In the genomic region with DNA sequence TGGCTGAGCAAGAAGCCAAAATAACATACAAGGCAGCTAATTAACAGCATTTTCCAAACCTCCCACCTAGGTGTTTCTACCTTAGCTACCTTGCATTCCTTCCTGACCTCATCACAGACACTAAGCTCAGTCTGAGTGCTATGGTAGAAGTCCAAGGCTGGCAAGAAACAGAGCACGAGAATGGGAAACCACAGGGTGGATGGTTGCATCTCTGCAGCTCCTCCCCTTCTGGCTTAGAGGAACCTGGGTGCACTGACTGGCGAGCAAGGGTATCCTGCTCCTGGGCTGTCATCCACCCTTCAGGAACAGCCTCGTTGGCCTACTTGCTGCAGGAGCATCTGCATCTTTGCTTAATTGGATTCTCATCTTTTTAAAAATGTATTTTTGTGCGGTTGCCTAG, we compare ENCODE assay signal across 19 cellular contexts.
"Had no signal": no experiment of that assay in that cellular context is flagged by ENCODE, and none has a peak within 500 bp of the region (broad histone marks: within the 10 kb centered on the region; RNA-seq: fewer than 3 reads in every experiment).

No MANE protein-coding gene starts in this region.

- FAIRE-seq: colon, kidney had no signal

- H3K4me1 Mint-ChIP-seq: activated naive CD4-positive, alpha-beta T cell treated with anti-CD3 and anti-CD28 coated beads, Interleukin-2, amount 50 U/mL, for 24 hours; natural killer cell had no signal

- H3K4me3 ChIP-seq: adrenal gland, cardiac muscle cell, esophagus muscularis mucosa, left ventricle myocardium inferior, mucosa of descending colon, tibial nerve, uterus had no signal

- DNase-seq: activated CD4-positive, alpha-beta T cell treated with anti-CD3 and anti-CD28 coated beads for 48 hours; activated effector memory CD4-positive, alpha-beta T cell treated with Interleukin-2 at 50 U/mL for 16 hours; activated T-cell treated with anti-CD3 and anti-CD28 coated beads, Interleukin-2, amount 50 U/mL, for 4 hours; kidney; left ventricle myocardium inferior; natural killer cell; stimulated activated CD4-positive, alpha-beta T cell treated with anti-CD3 and anti-CD28 coated beads, Interleukin-4, amount 100 ng/mL, for 24 hours; stimulated activated naive CD4-positive, alpha-beta T cell; uterus had no signal

- H3K27ac ChIP-seq: adrenal gland, cardiac muscle cell, esophagus muscularis mucosa, left ventricle myocardium inferior, neutrophil, tibial nerve, uterus had no signal

- H3K36me3 Mint-ChIP-seq: activated naive CD4-positive, alpha-beta T cell treated with anti-CD3 and anti-CD28 coated beads, Interleukin-2, amount 50 U/mL, for 24 hours; memory B cell; natural killer cell had no signal

- H3K36me3 ChIP-seq: adrenal gland, cardiac muscle cell, esophagus muscularis mucosa, left ventricle myocardium inferior, neutrophil, tibial nerve, uterus had no signal

- ATAC-seq: activated CD8-positive, alpha-beta T cell treated with anti-CD3 and anti-CD28 coated beads for 36 hours; activated T-cell treated with anti-CD3 and anti-CD28 coated beads, Interleukin-2, amount 50 U/mL, for 4 hours had no signal

- H3K27me3 ChIP-seq: adrenal gland, cardiac muscle cell, neutrophil, uterus had no signal

- H3K27ac Mint-ChIP-seq: activated CD8-positive, alpha-beta T cell treated with anti-CD3 and anti-CD28 coated beads for 36 hours; activated naive CD4-positive, alpha-beta T cell treated with anti-CD3 and anti-CD28 coated beads, Interleukin-2, amount 50 U/mL, for 24 hours; memory B cell; natural killer cell had no signal

- H3K9me3 Mint-ChIP-seq: activated CD8-positive, alpha-beta T cell treated with anti-CD3 and anti-CD28 coated beads for 36 hours; activated naive CD4-positive, alpha-beta T cell treated with anti-CD3 and anti-CD28 coated beads, Interleukin-2, amount 50 U/mL, for 24 hours; activated T-cell treated with anti-CD3 and anti-CD28 coated beads, Interleukin-2, amount 50 U/mL, for 4 hours; memory B cell; natural killer cell had no signal

- H3K4me1 ChIP-seq: adrenal gland, esophagus muscularis mucosa, left ventricle myocardium inferior, tibial nerve, uterus had no signal

- H3K9me3 ChIP-seq: adrenal gland, esophagus muscularis mucosa, left ventricle myocardium inferior, mucosa of descending colon, neutrophil, tibial nerve, uterus had no signal

- H3K4me3 Mint-ChIP-seq: activated CD8-positive, alpha-beta T cell treated with anti-CD3 and anti-CD28 coated beads for 36 hours; activated naive CD4-positive, alpha-beta T cell treated with anti-CD3 and anti-CD28 coated beads, Interleukin-2, amount 50 U/mL, for 24 hours; activated T-cell treated with anti-CD3 and anti-CD28 coated beads, Interleukin-2, amount 50 U/mL, for 4 hours; memory B cell; natural killer cell had no signal

- H3K27me3 Mint-ChIP-seq: activated CD8-positive, alpha-beta T cell treated with anti-CD3 and anti-CD28 coated beads for 36 hours; activated naive CD4-positive, alpha-beta T cell treated with anti-CD3 and anti-CD28 coated beads, Interleukin-2, amount 50 U/mL, for 24 hours; memory B cell had no signal
